8 cellular contexts compared by ENCODE assay signal in the genomic region with DNA sequence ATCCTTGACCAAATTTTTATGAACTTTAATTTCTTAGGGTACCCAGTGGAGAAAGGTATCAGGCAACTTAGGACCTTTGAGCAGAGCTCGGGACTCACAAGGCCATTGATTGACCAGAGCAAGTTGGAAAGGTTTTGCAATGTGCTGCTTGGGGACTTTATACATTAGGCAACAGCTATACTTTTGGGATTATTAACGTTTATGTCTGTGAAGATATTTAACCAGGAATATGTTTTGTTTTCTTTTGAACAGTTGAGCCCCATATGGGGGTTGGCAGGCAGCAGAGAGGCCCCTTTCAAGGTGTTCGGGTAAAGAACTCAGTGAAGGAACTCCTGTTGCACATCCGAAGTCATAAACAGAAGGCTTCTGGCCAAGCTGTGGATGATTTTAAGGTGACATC. TPM values are rescaled to one million over a fixed set of nuclear protein-coding genes. Genes with fewer than 3 reads are reported as not detected.
A peak's percentile ranks its signal among the peaks of the same experiment; 100 is the strongest.
DNase-seq lines count a peak whose midpoint lies in the region; ATAC-seq and TF ChIP-seq lines count a peak whose summit lies in the region.

No MANE protein-coding gene starts in this region.

- H3K36me3 Mint-ChIP-seq in chondrocyte (ENCODE audit: low read depth) = peaks cover 43% of the 10 kb centered on the region

- H3K9me3 ChIP-seq in muscle layer of duodenum (ENCODE audit: control insufficient read depth in 1 of 2, low read length in 2 of 2) = no peaks in the 10 kb centered on the region

- DNase-seq in AG04449 (ENCODE audit: low read depth, low spot score) = no peak
- peak; percentile 69 for DNase-seq in HT-29 (ENCODE audit: low spot score)
- no peak for DNase-seq in chondrocyte (ENCODE audit: low spot score)
- no peak for DNase-seq in left colon
- DNase-seq in CD1c-positive myeloid dendritic cell (ENCODE audit: extremely low spot score) = no peak
- no peak for DNase-seq in epidermal melanocyte (ENCODE audit: insufficient read length, low spot score)

- POLR2A ChIA-PET in AG04449 (lab: Yijun Ruan, JAX) = interaction anchor here (0.8 to 1.4 kb wide), 6 partner anchors 12 to 348 kb away, joined by 3 to 6 read pairs (median 4); no protein-coding TSS in a partner anchor

- H3K27ac ChIP-seq in muscle layer of duodenum (ENCODE audit: low read length) = peak overlapping the region; percentile 100

- H3K36me3 ChIP-seq in muscle layer of duodenum (ENCODE audit: control insufficient read depth in 1 of 2, insufficient read depth in 2 of 2, low read length in 2 of 2) = peaks cover 50 to 65% of the 10 kb centered on the region in 2 donors

- H3K27me3 ChIP-seq in muscle layer of duodenum (ENCODE audit: low read depth, low read length) = no peaks in the 10 kb centered on the region

- no peaks in the 10 kb centered on the region for H3K27me3 Mint-ChIP-seq in chondrocyte (ENCODE audit: low read depth)

- H3K4me1 ChIP-seq in muscle layer of duodenum (ENCODE audit: control insufficient read depth in 1 of 2, insufficient read depth in 2 of 2, low read length in 2 of 2) = peaks cover 5 to 6% of the 10 kb centered on the region in 2 donors

- peaks cover 46% of the 10 kb centered on the region for H3K4me1 Mint-ChIP-seq in chondrocyte (ENCODE audit: low read depth)

- no peak for ATAC-seq in left colon
- ATAC-seq in HG02884 (IDR thresholded peaks at IDR 0.05; ENCODE audit: unreplicated experiment) = no peak

- peak overlapping the region; percentile 93 for H3K4me3 Mint-ChIP-seq in chondrocyte (ENCODE audit: unreplicated experiment)

- H3K9me3 Mint-ChIP-seq in chondrocyte (ENCODE audit: low read depth) = no peaks in the 10 kb centered on the region

- CTCF ChIA-PET in AG04449 (lab: Yijun Ruan, JAX) = interaction anchor here (1.0 to 4.9 kb wide), 9 partner anchors 34 to 377 kb away, joined by 3 to 42 read pairs (median 4); no protein-coding TSS in a partner anchor

- TF ChIP-seq CTCF in AG04449 (IDR thresholded peaks at IDR 0.05; ENCODE audit: insufficient read depth, low read length, missing control alignments) = no peak
- no peak for TF ChIP-seq CTCF in chondrocyte (IDR thresholded peaks at IDR 0.05)

- H3K4me3 ChIP-seq in AG04449 (ENCODE audit: low read depth, low read length) (peak overlapping the region; percentile 79), muscle layer of duodenum (ENCODE audit: low read depth in 1 of 2, low read length in 2 of 2) (peak overlapping the region; percentile 75 to 98)

- peak overlapping the region; percentile 8 for H3K27ac Mint-ChIP-seq in chondrocyte (ENCODE audit: unreplicated experiment)

- intact Hi-C loops in left colon (cut with DNase I, micrococcal nuclease) = loop anchor here in 1 of 2 donors (5.0 to 10.0 kb wide), 2 partner anchors 40 to 233 kb away; no protein-coding TSS in a partner anchor

RNA-seq across cellular contexts. Expression of a gene that starts 2.5 kb away (rescaled TPM):
- total RNA-seq in HT-29 (2014; rRNA removed; shearing (Covaris generic)) = 51.0 and 53.2 TPM in 2 replicates
- 17.6 to 22.8 TPM (median 18.9 TPM) in 3 replicates for total RNA-seq in chondrocyte
- total RNA-seq in left colon = 100 to 1,000 TPM in 1 of 2 donors, 10 to 100 TPM in 1; 86.5 to 170 TPM
